8 cellular contexts compared by ENCODE assay signal in genomic region chr7:25260862-25261454, GRCh38. TPM values are rescaled to one million over a fixed set of nuclear protein-coding genes. Genes with fewer than 3 reads are reported as not detected.
DNase-seq lines count a peak whose midpoint lies in the region; ATAC-seq, FAIRE-seq and TF ChIP-seq lines count a peak whose summit lies in the region.

No MANE protein-coding gene starts in this region.

- no peaks in the 10 kb centered on the region for H3K9me3 ChIP-seq in hepatocyte (ENCODE audit: low read depth)

- no peaks in the 10 kb centered on the region for H4K20me1 ChIP-seq in hepatocyte (ENCODE audit: insufficient read depth, poor library complexity, severe bottlenecking)

- no peak overlapping the region for H3K27ac ChIP-seq in hepatocyte

- in situ Hi-C loops in GM13976 (cut with MboI; ENCODE audit: low sequenced_read_pairs, unreplicated experiment), result loop anchor here (10.0 to 25.0 kb wide), 3 partner anchors 124 to 601 kb away; no protein-coding TSS in a partner anchor

- H3K4me3 Mint-ChIP-seq in CD14-positive monocyte, result peak overlapping the region; percentile 5 to 82

- peaks cover 30% of the 10 kb centered on the region for H3K4me1 Mint-ChIP-seq in CD14-positive monocyte

- DNase-seq in CD14-positive monocyte (ENCODE audit: low spot score) (no peak), SIG-M5 treated with dmso at 0.1 percent for 504 hours (lab: John Stamatoyannopoulos, UW; ENCODE audit: unreplicated experiment) (peak; percentile 85), hepatocyte (ENCODE audit: low spot score) (peak; percentile 27), NCI-H69 (lab: John Stamatoyannopoulos, UW) (no peak), H54 (ENCODE audit: insufficient read length, low spot score) (no peak), COR-L47 (lab: John Stamatoyannopoulos, UW) (no peak), GM13976 (ENCODE audit: low spot score) (no peak)

- FAIRE-seq in H54 (lab: Jason Lieb, UNC), result no peak

- WGBS in hepatocyte (ENCODE audit: low lambda C conversion rate, missing lambda C conversion rate), result 34% methylated on average over 4 of the region's 5 CpGs

- H2AFZ ChIP-seq in hepatocyte, result peak overlapping the region; percentile 21

- H3K79me2 ChIP-seq in hepatocyte, result no peaks in the 10 kb centered on the region

- intact Hi-C loops in CD14-positive monocyte (cut with micrococcal nuclease), result loop anchor here (2.0 to 10.0 kb wide), 4 partner anchors 126 to 584 kb away; no protein-coding TSS in a partner anchor

- H3K9me2 ChIP-seq in hepatocyte (replicated peaks; ENCODE audit: insufficient read depth), result no peaks in the 10 kb centered on the region

- H3K27ac Mint-ChIP-seq in CD14-positive monocyte, result peak overlapping the region in 1 of 7 donors; percentile 7

- peaks cover 0 to 4% of the 10 kb centered on the region in 2 donors for H3K36me3 Mint-ChIP-seq in CD14-positive monocyte

- H3K4me3 ChIP-seq in hepatocyte, result no peak overlapping the region

- TF ChIP-seq POLR2A in H54 (IDR thresholded peaks at IDR 0.05; ENCODE audit: low read depth, low read length), result no peak

- H3K27me3 ChIP-seq in hepatocyte, result no peaks in the 10 kb centered on the region

- peaks cover 14% of the 10 kb centered on the region for H3K4me1 ChIP-seq in hepatocyte (ENCODE audit: insufficient read depth)

- peak; percentile 68 for ATAC-seq in GM21786 (IDR thresholded peaks at IDR 0.05; ENCODE audit: unreplicated experiment)

- H3K9me3 Mint-ChIP-seq in CD14-positive monocyte, result peaks cover 0 to 2% (median 0%) of the 10 kb centered on the region in 7 donors

- H3K36me3 ChIP-seq in hepatocyte (replicated peaks; ENCODE audit: insufficient read depth, low read depth), result no peaks in the 10 kb centered on the region

- H3K27me3 Mint-ChIP-seq in CD14-positive monocyte (ENCODE audit: low read depth in 3 of 3), result peaks cover 8 to 29% (median 9%) of the 10 kb centered on the region in 3 donors

- TF ChIP-seq CTCF in CD14-positive monocyte (IDR thresholded peaks at IDR 0.05) (no peak), hepatocyte (IDR thresholded peaks at IDR 0.05; ENCODE audit: poor library complexity) (no peak), GM13976 (IDR thresholded peaks at IDR 0.05; ENCODE audit: borderline replicate concordance, control extremely low read depth, extremely low read depth, insufficient read depth, missing control alignments) (no peak)

- H3K4me2 ChIP-seq in hepatocyte, result peak overlapping the region; percentile 19

RNA-seq across cellular contexts. Expression of gene NPVF, which starts 32.7 kb away (rescaled TPM):
- polyA plus RNA-seq in CD14-positive monocyte, result not detected
- total RNA-seq in hepatocyte, result not detected in 2 replicates
- polyA plus RNA-seq in hepatocyte, result not detected in 2 replicates

Comparison
In these comparisons a context has a peak if more than half of its experiments do, and no peak if none do; other contexts are left out.
1. DNase-seq: peak in SIG-M5 treated with dmso at 0.1 percent for 504 hours (single experiment) and hepatocyte (single experiment); none in CD14-positive monocyte (single experiment), NCI-H69 (single experiment), H54 (single experiment), COR-L47 (single experiment) and GM13976 (single experiment).